Comparison of ENCODE assay signal across 1 cellular context in the genomic region with DNA sequence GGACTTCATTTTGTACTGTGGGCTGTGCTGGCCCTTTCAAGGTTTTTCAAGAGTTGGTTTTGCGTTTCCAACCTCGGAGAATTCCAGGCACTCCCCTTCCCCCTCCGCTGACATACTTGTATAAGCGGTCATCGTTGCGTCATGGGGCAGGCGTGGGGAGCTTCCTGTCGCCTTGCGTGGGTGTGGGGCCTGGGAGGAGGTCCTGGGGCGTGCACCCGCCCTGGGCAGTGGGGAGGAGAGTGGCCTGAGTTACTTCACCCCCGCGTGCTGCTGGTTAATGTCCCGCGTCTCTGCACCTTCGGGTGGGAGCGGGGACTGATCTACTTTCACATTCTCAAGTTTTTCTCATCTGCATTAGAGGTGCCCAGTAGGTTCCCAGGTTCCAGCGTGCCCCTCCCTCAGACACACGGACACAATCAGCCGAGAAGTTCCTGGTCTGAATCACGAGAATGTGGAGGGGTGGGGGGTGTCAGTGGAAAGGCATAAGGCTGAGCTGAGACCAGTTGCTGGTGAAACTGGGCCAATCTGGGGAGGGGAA.
TF ChIP-seq lines count a peak whose summit lies in the region.

No MANE protein-coding gene starts in this region.

TF ChIP-seq in HCT116, 20 proteins besides CTCF, POLR2A, EP300 and RAD21 (continued from another document):
- TF ChIP-seq, protein P1, sequence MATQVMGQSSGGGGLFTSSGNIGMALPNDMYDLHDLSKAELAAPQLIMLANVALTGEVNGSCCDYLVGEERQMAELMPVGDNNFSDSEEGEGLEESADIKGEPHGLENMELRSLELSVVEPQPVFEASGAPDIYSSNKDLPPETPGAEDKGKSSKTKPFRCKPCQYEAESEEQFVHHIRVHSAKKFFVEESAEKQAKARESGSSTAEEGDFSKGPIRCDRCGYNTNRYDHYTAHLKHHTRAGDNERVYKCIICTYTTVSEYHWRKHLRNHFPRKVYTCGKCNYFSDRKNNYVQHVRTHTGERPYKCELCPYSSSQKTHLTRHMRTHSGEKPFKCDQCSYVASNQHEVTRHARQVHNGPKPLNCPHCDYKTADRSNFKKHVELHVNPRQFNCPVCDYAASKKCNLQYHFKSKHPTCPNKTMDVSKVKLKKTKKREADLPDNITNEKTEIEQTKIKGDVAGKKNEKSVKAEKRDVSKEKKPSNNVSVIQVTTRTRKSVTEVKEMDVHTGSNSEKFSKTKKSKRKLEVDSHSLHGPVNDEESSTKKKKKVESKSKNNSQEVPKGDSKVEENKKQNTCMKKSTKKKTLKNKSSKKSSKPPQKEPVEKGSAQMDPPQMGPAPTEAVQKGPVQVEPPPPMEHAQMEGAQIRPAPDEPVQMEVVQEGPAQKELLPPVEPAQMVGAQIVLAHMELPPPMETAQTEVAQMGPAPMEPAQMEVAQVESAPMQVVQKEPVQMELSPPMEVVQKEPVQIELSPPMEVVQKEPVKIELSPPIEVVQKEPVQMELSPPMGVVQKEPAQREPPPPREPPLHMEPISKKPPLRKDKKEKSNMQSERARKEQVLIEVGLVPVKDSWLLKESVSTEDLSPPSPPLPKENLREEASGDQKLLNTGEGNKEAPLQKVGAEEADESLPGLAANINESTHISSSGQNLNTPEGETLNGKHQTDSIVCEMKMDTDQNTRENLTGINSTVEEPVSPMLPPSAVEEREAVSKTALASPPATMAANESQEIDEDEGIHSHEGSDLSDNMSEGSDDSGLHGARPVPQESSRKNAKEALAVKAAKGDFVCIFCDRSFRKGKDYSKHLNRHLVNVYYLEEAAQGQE (IDR thresholded peaks at IDR 0.05; ENCODE audit: low read depth): no peak
- TF ChIP-seq YY1 (IDR thresholded peaks at IDR 0.05; ENCODE audit: extremely low read depth, insufficient replicate concordance, low read depth, low read length) (no peak), SP1 (IDR thresholded peaks at IDR 0.05; ENCODE audit: low read depth) (no peak)
